Comparison of ENCODE assay signal across 8 cellular contexts in the genomic region with DNA sequence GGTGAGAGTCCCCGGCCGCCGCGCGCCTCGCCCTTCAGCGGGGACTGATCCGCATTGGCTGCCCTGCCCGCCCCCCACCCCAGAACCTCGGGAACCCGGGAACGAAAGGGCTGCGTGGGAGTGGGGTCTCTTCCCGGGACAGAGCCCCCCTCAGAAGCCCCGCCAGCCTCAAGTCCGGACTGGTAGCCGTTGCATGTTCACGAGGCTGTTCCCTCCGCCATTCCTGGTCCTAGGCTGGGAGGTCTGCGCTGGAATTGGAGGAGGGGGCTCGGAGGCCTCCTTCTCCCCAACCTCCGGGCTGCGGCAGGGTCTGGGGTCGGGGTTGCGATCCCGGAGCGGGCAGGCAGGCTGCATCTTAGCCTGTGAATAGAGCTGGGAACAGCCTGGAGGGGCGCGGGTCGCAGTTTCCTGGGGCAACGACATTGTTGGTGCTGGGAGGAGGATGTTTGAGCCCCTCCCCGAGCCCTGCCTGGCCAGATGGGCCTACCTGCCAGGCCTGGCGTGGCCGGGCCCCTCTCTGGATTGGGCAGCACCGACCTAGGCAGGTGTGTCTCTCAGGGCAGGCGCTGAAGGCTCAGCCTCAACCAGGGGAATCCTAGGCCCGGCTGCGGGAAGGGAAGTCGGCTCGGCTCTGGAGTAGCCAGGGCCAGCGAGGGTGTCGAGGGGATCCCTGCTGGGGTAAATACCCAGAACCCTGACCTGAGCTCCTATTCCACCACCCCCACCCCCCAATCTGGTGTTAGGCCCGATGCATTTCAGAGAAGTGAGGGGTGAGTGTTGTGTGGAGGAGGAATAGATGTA. TPM values are rescaled to one million over a fixed set of nuclear protein-coding genes. Genes with fewer than 3 reads are reported as not detected.
DNase-seq lines count a peak whose midpoint lies in the region; ATAC-seq, FAIRE-seq and TF ChIP-seq lines count a peak whose summit lies in the region.

No MANE protein-coding gene starts in this region.

- no peak overlapping the region for H3K4ac ChIP-seq in H9 (ENCODE audit: low read depth, low read length)

- DNase-seq in H9 (peak; percentile 82), Peyer's patch (no peak), retinal pigment epithelial cell (ENCODE audit: low read depth) (no peak), RCC 7860 (ENCODE audit: low spot score) (no peak), NAMALWA (ENCODE audit: low spot score) (no peak), urothelium cell line (ENCODE audit: low spot score) (no peak), NOMO-1 treated with DMSO at 0.1 percent for 48 hours (lab: John Stamatoyannopoulos, UW; ENCODE audit: unreplicated experiment) (no peak)

- no peaks in the 10 kb centered on the region for H3K79me1 ChIP-seq in H9 (ENCODE audit: insufficient read depth, low read depth, low read length, poor library complexity, severe bottlenecking)

- no peak overlapping the region for H2BK15ac ChIP-seq in H9 (ENCODE audit: low read depth, low read length)

- H4K91ac ChIP-seq in H9 (ENCODE audit: insufficient read length, low read depth, low read length) = no peak overlapping the region

- no CpG with 5 or more reads among the region's 43 CpGs for WGBS in H9 (ENCODE audit: extremely low coverage, insufficient read length, low lambda C conversion rate)
- WGBS in gastroesophageal sphincter (ENCODE audit: low coverage in 1 of 2), 2 donors = 72% methylated on average over 5 of the region's 43 CpGs; no CpG with 5 or more reads in 1 of the 2 donors

- no peaks in the 10 kb centered on the region for H3K23me2 ChIP-seq in H9 (ENCODE audit: insufficient read length, low read depth, low read length, poor library complexity, severe bottlenecking)

- H3K9ac ChIP-seq in H9 (ENCODE audit: extremely low read depth, insufficient read length, low read length) = no peak overlapping the region

- TF ChIP-seq EP300 in gastroesophageal sphincter (IDR thresholded peaks at IDR 0.05) = no peak

- no peak overlapping the region for H3K56ac ChIP-seq in H9 (ENCODE audit: insufficient read length, low read depth, low read length)

- H3K14ac ChIP-seq in H9 (ENCODE audit: insufficient read depth, low read length) = no peak overlapping the region; the same call in 1 of the 2 replicates

- H3K4me3 Mint-ChIP-seq in H9 = peak overlapping the region; percentile 73 to 81

- no peak overlapping the region for H2AFZ ChIP-seq in H9 (ENCODE audit: low read length)

- H3K27ac ChIP-seq in H9 (ENCODE audit: insufficient read length, low read depth, low read length) (no peak overlapping the region), Peyer's patch (no peak overlapping the region), gastroesophageal sphincter (no peak overlapping the region)

- H3K27me3 ChIP-seq in H9 (ENCODE audit: insufficient read depth, low read length) = no peaks in the 10 kb centered on the region
- no peaks in the 10 kb centered on the region for H3K27me3 ChIP-seq in Peyer's patch
- H3K27me3 ChIP-seq in gastroesophageal sphincter = no peaks in the 10 kb centered on the region

- H3K18ac ChIP-seq in H9 (ENCODE audit: insufficient read length, low read depth, low read length) = no peak overlapping the region

- no peak overlapping the region for H3K23ac ChIP-seq in H9 (ENCODE audit: insufficient read length, low read depth, low read length)

- no peak overlapping the region for H4K8ac ChIP-seq in H9 (replicated peaks; ENCODE audit: insufficient read length, low read depth, low read length)

- H4K20me1 ChIP-seq in H9 (ENCODE audit: control insufficient read depth, insufficient read depth, insufficient read length) = no peaks in the 10 kb centered on the region

- no peak overlapping the region for H2BK20ac ChIP-seq in H9 (ENCODE audit: low read depth, low read length, poor library complexity, severe bottlenecking)

- 0 out of 2 replicates have a peak, but pooled peaks cover 2% of the 10 kb centered on the region for H3K4me1 ChIP-seq in H9 (ENCODE audit: insufficient read depth, low read length)
- peaks cover 0 to 7% (median 2%) of the 10 kb centered on the region in 4 donors for H3K4me1 ChIP-seq in Peyer's patch
- H3K4me1 ChIP-seq in gastroesophageal sphincter = peaks cover 0 to 17% (median 3%) of the 10 kb centered on the region in 3 donors

- no peak overlapping the region for H2AK5ac ChIP-seq in H9 (ENCODE audit: insufficient read length, low read length)

- peak overlapping the region; percentile 10 for H3K4me2 ChIP-seq in H9 (ENCODE audit: insufficient read depth, insufficient read length, low read length)

- H3K4me3 ChIP-seq in Peyer's patch (peak overlapping the region; percentile 40 to 73 (median 60)), gastroesophageal sphincter (peak overlapping the region; percentile 29 to 61), retinal pigment epithelial cell (ENCODE audit: low read length) (peak overlapping the region; percentile 37)

- H2BK12ac ChIP-seq in H9 (ENCODE audit: insufficient read length, low read depth, low read length) = no peak overlapping the region

- H4K5ac ChIP-seq in H9 (ENCODE audit: insufficient read length, low read depth, low read length) = no peak overlapping the region

- no peak for ATAC-seq in gastroesophageal sphincter

- H2BK120ac ChIP-seq in H9 (ENCODE audit: low read depth, low read length, poor library complexity, severe bottlenecking) = no peak overlapping the region

- no peak for FAIRE-seq in RCC 7860 (lab: Jason Lieb, UNC)
- no peak for FAIRE-seq in urothelium cell line (lab: Jason Lieb, UNC)

- TF ChIP-seq POLR2A in Peyer's patch (IDR thresholded peaks at IDR 0.05) (no peak), gastroesophageal sphincter (IDR thresholded peaks at IDR 0.05) (no peak)

- no peaks in the 10 kb centered on the region; a peak in 1 of 5 replicates for H3K9me3 Mint-ChIP-seq in H9

- H3K4me1 Mint-ChIP-seq in H9 = peaks cover 8 to 15% of the 10 kb centered on the region in 2 experiments

- H3K36me3 Mint-ChIP-seq in H9 (ENCODE audit: insufficient read depth in 1 of 3, low read depth in 3 of 3) = peaks cover 0 to under 1% (median 0%) of the 10 kb centered on the region in 3 experiments; a peak in 1 of 7 replicates

- TF ChIP-seq CTCF in H9 (conservative IDR thresholded peaks at IDR 0.05) = no peak
- TF ChIP-seq CTCF in Peyer's patch (IDR thresholded peaks at IDR 0.05) = no peak
- TF ChIP-seq CTCF in gastroesophageal sphincter (IDR thresholded peaks at IDR 0.05) = peak in 1 of 4 experiments; percentile 1
- TF ChIP-seq CTCF in retinal pigment epithelial cell (conservative IDR thresholded peaks at IDR 0.05; ENCODE audit: low read depth, low read length) = no peak

- H3K79me2 ChIP-seq in H9 (ENCODE audit: insufficient read depth, low read length) = no peaks in the 10 kb centered on the region

- H3K36me3 ChIP-seq in Peyer's patch (peaks cover 0 to 17% (median 0%) of the 10 kb centered on the region in 3 donors), gastroesophageal sphincter (peaks cover 0 to 24% of the 10 kb centered on the region in 2 donors)

- H2BK5ac ChIP-seq in H9 (ENCODE audit: insufficient read length, low read length) = no peak overlapping the region

- no peak overlapping the region for H3T11ph ChIP-seq in H9 (ENCODE audit: low read length)

- H3K27ac Mint-ChIP-seq in H9 = no peak overlapping the region

- H3K9me3 ChIP-seq in H9 (ENCODE audit: control insufficient read depth, low read depth, low read length) (no peaks in the 10 kb centered on the region), Peyer's patch (no peaks in the 10 kb centered on the region), gastroesophageal sphincter (no peaks in the 10 kb centered on the region)

- peaks cover 10% of the 10 kb centered on the region for H3K27me3 Mint-ChIP-seq in H9 (ENCODE audit: low read depth)

RNA-seq across cellular contexts. Expression of a gene that starts 0.7 kb away (rescaled TPM):
- total RNA-seq in H9 (2021) = 30.1 and 30.2 TPM in 2 replicates
- total RNA-seq in Peyer's patch = 10 to 100 TPM in 1 of 4 donors, 1 to 10 TPM in 3; 1.1 to 17.3 (median 3.3) TPM
- total RNA-seq in gastroesophageal sphincter = 10 to 100 TPM in 3 of 4 donors, 1 to 10 TPM in 1; 9.8 to 17.5 (median 13.8) TPM

RNA-seq across cellular contexts. Expression of a gene that starts 20.9 kb away (rescaled TPM):
- total RNA-seq in H9 (2021) (2.1 and 2.2 TPM in 2 replicates), Peyer's patch (1 to 10 TPM in 1 of 4 donors, not detected in 3; 4.9 TPM), gastroesophageal sphincter (1 to 10 TPM in 1 of 4 donors, under 1 TPM in 1, not detected in 2; 0.54 to 2.3 TPM)

RNA-seq across cellular contexts. Expression of a gene that starts 31.6 kb away (rescaled TPM):
- total RNA-seq in H9 (2021) (28.6 and 30.8 TPM in 2 replicates), Peyer's patch (10 to 100 TPM; 46.2 to 66.8 (median 63.0) TPM), gastroesophageal sphincter (10 to 100 TPM; 20.0 to 26.7 (median 21.3) TPM)

RNA-seq across cellular contexts. Expression of a gene that starts 36.3 kb away (rescaled TPM):
- total RNA-seq in H9 (2021) (95.6 and 108 TPM in 2 replicates), Peyer's patch (1 to 10 TPM in 2 of 4 donors, under 1 TPM in 1, not detected in 1; 0.83 to 1.6 (median 1.2) TPM), gastroesophageal sphincter (1 to 10 TPM in 1 of 4 donors, not detected in 3; 2.5 TPM)

RNA-seq across cellular contexts. Expression of a gene that starts 38.8 kb away (rescaled TPM):
- total RNA-seq in H9 (2021) (14.4 and 14.5 TPM in 2 replicates), Peyer's patch (10 to 100 TPM; 37.7 to 67.6 (median 66.0) TPM), gastroesophageal sphincter (10 to 100 TPM; 38.8 to 82.0 (median 47.7) TPM)
